In genomic region chr11:113991170-113991569, GRCh38 we compare ENCODE assay signal across 10 cellular contexts. TPM values are rescaled to one million over a fixed set of nuclear protein-coding genes. Genes with fewer than 3 reads are reported as not detected.
DNase-seq lines count a peak whose midpoint lies in the region; ATAC-seq, FAIRE-seq and TF ChIP-seq lines count a peak whose summit lies in the region.
"Had no signal": no experiment of that assay in that cellular context is flagged by ENCODE, and none has a peak within 500 bp of the region (broad histone marks: within the 10 kb centered on the region; RNA-seq: fewer than 3 reads in every experiment).

No MANE protein-coding gene starts in this region.

- no peaks in the 10 kb centered on the region for H3K4me1 ChIP-seq in right atrium auricular region
- H3K4me1 ChIP-seq in osteoblast (ENCODE audit: insufficient read depth, low read length): no peaks in the 10 kb centered on the region

- H3K4me3 ChIP-seq in right atrium auricular region (no peak overlapping the region), osteoblast (ENCODE audit: insufficient read depth, low read length) (no peak overlapping the region)
- H3K4me3 ChIP-seq: thoracic aorta had no signal

- no peaks in the 10 kb centered on the region for H3K9me3 ChIP-seq in right atrium auricular region
- no peaks in the 10 kb centered on the region for H3K9me3 ChIP-seq in osteoblast (ENCODE audit: low read depth, low read length)
- H3K9me3 ChIP-seq: thoracic aorta had no signal

- no peaks in the 10 kb centered on the region for H3K79me2 ChIP-seq in osteoblast (ENCODE audit: insufficient read depth, low read length)

- H3K4me2 ChIP-seq in osteoblast (ENCODE audit: insufficient read depth, low read length): no peak overlapping the region

- FAIRE-seq in urothelium cell line (lab: Jason Lieb, UNC): no peak

- ATAC-seq in Right ventricle myocardium superior (ENCODE audit: poor library complexity) (peak; percentile 49), left cardiac atrium (no peak)

- no peak overlapping the region for H2AFZ ChIP-seq in osteoblast (ENCODE audit: low read length)

- no peaks in the 10 kb centered on the region for H4K20me1 ChIP-seq in osteoblast (ENCODE audit: insufficient read depth, low read length)

- H3K27ac ChIP-seq in right atrium auricular region (no peak overlapping the region), osteoblast (ENCODE audit: low read depth, low read length) (no peak overlapping the region)
- H3K27ac ChIP-seq: thoracic aorta had no signal

- H3K36me3 ChIP-seq in right atrium auricular region (no peaks in the 10 kb centered on the region), osteoblast (ENCODE audit: insufficient read depth, low read length) (no peaks in the 10 kb centered on the region)
- H3K36me3 ChIP-seq: thoracic aorta had no signal

- DNase-seq in Right ventricle myocardium superior: peak; percentile 57
- DNase-seq in right atrium auricular region (ENCODE audit: low spot score): no peak
- peak; percentile 37 for DNase-seq in UCSD-AML1 (lab: John Stamatoyannopoulos, UW; ENCODE audit: unreplicated experiment)
- peak; percentile 43 for DNase-seq in left cardiac atrium
- peak; percentile 67 for DNase-seq in urothelium cell line (ENCODE audit: low spot score)
- DNase-seq in NCI-H2029 treated with DMSO at 0.1 percent for 48 hours (lab: John Stamatoyannopoulos, UW): no peak
- no peak for DNase-seq in SK-N-DZ (ENCODE audit: low spot score)
- DNase-seq in osteoblast (ENCODE audit: insufficient read length, low spot score, missing footprints): no peak

- TF ChIP-seq CTCF in right atrium auricular region (IDR thresholded peaks at IDR 0.05) (no peak), osteoblast (IDR thresholded peaks at IDR 0.05; ENCODE audit: extremely low read depth, low read depth, low read length) (no peak)

- intact Hi-C loops in Right ventricle myocardium superior (cut with DNase I) (no loop called here), left cardiac atrium (cut with DNase I) (loop anchor here (5.0 to 10.0 kb wide), 2 partner anchors 96 to 271 kb away; no protein-coding TSS in a partner anchor)

- H3K27me3 ChIP-seq in right atrium auricular region (no peaks in the 10 kb centered on the region), osteoblast (ENCODE audit: insufficient read depth, low read length) (no peaks in the 10 kb centered on the region)

RNA-seq across cellular contexts. Expression of gene HTR3A, which starts 16.3 kb away (rescaled TPM):
- total RNA-seq in Right ventricle myocardium superior (not detected), right atrium auricular region (under 1 TPM in 1 of 2 donors, not detected in 1; 0.24 TPM), left cardiac atrium (under 1 TPM in 1 of 2 donors, not detected in 1; 0.18 TPM), osteoblast (not detected in 2 replicates)
- 10.2 and 15.4 TPM in 2 replicates for polyA plus RNA-seq in SK-N-DZ (2014; cell fraction: cytosol; rRNA removed)
- polyA plus RNA-seq in SK-N-DZ (2014; cell fraction: nucleus; rRNA removed): 7.5 and 7.6 TPM in 2 replicates
- total RNA-seq: thoracic aorta had no signal
- polyA plus RNA-seq: CD14-positive monocyte had no signal

Comparison
In these comparisons a context has a peak if more than half of its experiments do, and no peak if none do; other contexts are left out.
1. DNase-seq: peak in Right ventricle myocardium superior (single experiment), UCSD-AML1 (single experiment), left cardiac atrium (single experiment) and urothelium cell line (single experiment); none in right atrium auricular region (single experiment), NCI-H2029 treated with DMSO at 0.1 percent for 48 hours (single experiment), SK-N-DZ (single experiment) and osteoblast (single experiment).